In the genomic region with DNA sequence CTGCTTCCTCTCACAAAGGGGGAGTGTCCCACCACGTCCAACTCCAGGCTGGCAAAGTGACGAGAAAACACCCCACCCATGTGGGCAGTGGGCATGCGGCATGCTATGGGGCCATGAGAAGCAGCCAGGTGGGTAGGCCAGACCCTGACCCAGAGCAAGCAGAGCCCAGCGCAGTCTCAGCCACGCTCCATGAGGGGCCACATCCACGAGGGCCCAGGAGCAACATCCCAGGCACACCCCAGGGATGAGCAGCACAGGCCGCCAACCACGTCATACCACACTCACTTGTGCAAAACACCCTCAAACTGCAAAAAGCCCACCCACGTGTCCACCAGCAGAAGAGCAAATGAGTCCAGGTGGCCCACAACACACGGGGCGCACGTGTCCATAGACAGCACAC, we compare ENCODE assay signal across 10 cellular contexts.
DNase-seq lines count a peak whose midpoint lies in the region; ATAC-seq, FAIRE-seq and TF ChIP-seq lines count a peak whose summit lies in the region.
"Had no signal": no experiment of that assay in that cellular context is flagged by ENCODE, and none has a peak within 500 bp of the region (broad histone marks: within the 10 kb centered on the region; RNA-seq: fewer than 3 reads in every experiment).

No MANE protein-coding gene starts in this region.

- no peak for TF ChIP-seq CTCF in K562 (IDR thresholded peaks at IDR 0.05 in 2 of 3, conservative IDR thresholded peaks at IDR 0.05 in 1 of 3; ENCODE audit: insufficient read depth in 2 of 3, low read depth in 1 of 3, low read length in 3 of 3)
- no peak for TF ChIP-seq CTCF in right lobe of liver (IDR thresholded peaks at IDR 0.05)

- peaks cover 30 to 52% of the 10 kb centered on the region in 2 experiments for H3K4me1 ChIP-seq in K562 (replicated peaks in 1 of 2; ENCODE audit: control insufficient read depth in 2 of 2, insufficient read depth in 2 of 2, low read length in 2 of 2)
- peaks cover 0 to 33% (median 13%) of the 10 kb centered on the region in 4 donors for H3K4me1 ChIP-seq in right lobe of liver
- H3K4me1 ChIP-seq in subcutaneous abdominal adipose tissue (ENCODE audit: control insufficient read depth in 5 of 5, insufficient read depth in 5 of 5, low read length in 5 of 5) = peaks cover 21 to 58% (median 34%) of the 10 kb centered on the region in 5 donors

- H3K9me3 ChIP-seq in K562 (replicated peaks; ENCODE audit: control insufficient read depth, insufficient read depth, low read depth, low read length) = no peaks in the 10 kb centered on the region
- H3K9me3 ChIP-seq in right lobe of liver = no peaks in the 10 kb centered on the region
- no peaks in the 10 kb centered on the region for H3K9me3 ChIP-seq in subcutaneous abdominal adipose tissue (ENCODE audit: control insufficient read depth in 5 of 5, low read length in 5 of 5)

- peaks cover 93% of the 10 kb centered on the region for H3K79me2 ChIP-seq in K562 (ENCODE audit: control insufficient read depth, insufficient read depth, low read length)

- POLR2A ChIA-PET in activated CD4-positive, alpha-beta T cell treated with anti-CD3 and anti-CD28 coated beads, Interleukin-2, amount 10 ng/mL, durations not matched to agents 7 days and 5 days (lab: Charles Lee) = no interaction called here
- POLR2A ChIA-PET in K562 (lab: Yijun Ruan, JAX) = interaction anchor here (0.6 to 1.0 kb wide), 2 partner anchors 45 to 731 kb away, joined by 3 read pairs; no protein-coding TSS in a partner anchor

- H3K27ac ChIP-seq in K562 (ENCODE audit: extremely low read depth, low read depth, low read length) (peak overlapping the region; percentile 31; the same call in 1 of the 3 replicates), right lobe of liver (no peak overlapping the region), subcutaneous abdominal adipose tissue (ENCODE audit: low read depth, low read length) (peak overlapping the region; percentile 37)

- no peak overlapping the region for H3K4me3 Mint-ChIP-seq in activated CD4-positive, alpha-beta T cell treated with anti-CD3 and anti-CD28 coated beads, Interleukin-2, amount 10 ng/mL, durations not matched to agents 7 days and 5 days

- TF ChIP-seq POLR2A in K562 (conservative IDR thresholded peaks at IDR 0.05) (no peak), right lobe of liver (IDR thresholded peaks at IDR 0.05) (no peak), GM12891 (IDR thresholded peaks at IDR 0.05; ENCODE audit: low read depth, low read length) (no peak)

- BruUV-seq in K562 (replicated peaks; lab: Mats Ljungman, UMichigan) = no TSS peak

- peak overlapping the region; percentile 68 for H3K27ac Mint-ChIP-seq in activated CD4-positive, alpha-beta T cell treated with anti-CD3 and anti-CD28 coated beads, Interleukin-2, amount 10 ng/mL, durations not matched to agents 7 days and 5 days

- in situ Hi-C loops in K562 (cut with MboI) = no loop called here

- peaks cover 5% of the 10 kb centered on the region for H3K36me3 Mint-ChIP-seq in activated CD4-positive, alpha-beta T cell treated with anti-CD3 and anti-CD28 coated beads, Interleukin-2, amount 10 ng/mL, durations not matched to agents 7 days and 5 days (ENCODE audit: low read depth)

- peak overlapping the region; percentile 9; the same call in 1 of the 2 replicates for H3K4me2 ChIP-seq in K562 (ENCODE audit: insufficient read depth, low read length)

- CTCF ChIA-PET in activated CD4-positive, alpha-beta T cell treated with anti-CD3 and anti-CD28 coated beads, Interleukin-2, amount 10 ng/mL, durations not matched to agents 7 days and 5 days (lab: Charles Lee) = interaction anchor here (0.6 to 1.0 kb wide), 3 partner anchors 24 to 843 kb away, joined by 3 to 4 read pairs (median 3); no protein-coding TSS in a partner anchor
- CTCF ChIA-PET in K562 (lab: Yijun Ruan, JAX; ENCODE audit: low intra/inter-chr PET ratio) = interaction anchor here (2.5 kb wide), 1 partner anchor 174 kb away, joined by 12 read pairs; no protein-coding TSS in a partner anchor

- H3K4me1 Mint-ChIP-seq in activated CD4-positive, alpha-beta T cell treated with anti-CD3 and anti-CD28 coated beads, Interleukin-2, amount 10 ng/mL, durations not matched to agents 7 days and 5 days = peaks cover 68% of the 10 kb centered on the region

- no peak for TF ChIP-seq RAD21 in K562 (CRISPR knock-in tag; conservative IDR thresholded peaks at IDR 0.05 in 1 of 2, IDR thresholded peaks at IDR 0.05 in 1 of 2)

- H3K9me3 Mint-ChIP-seq in activated CD4-positive, alpha-beta T cell treated with anti-CD3 and anti-CD28 coated beads, Interleukin-2, amount 10 ng/mL, durations not matched to agents 7 days and 5 days = no peaks in the 10 kb centered on the region

- intact Hi-C loops in K562 (cut with micrococcal nuclease) = loop anchor here (5.0 kb wide), 2 partner anchors 153 to 173 kb away; a partner anchor contains a TSS
- intact Hi-C loops in right lobe of liver (cut with DNase I) = loop anchor here (10.0 kb wide), 2 partner anchors 160 to 180 kb away; a partner anchor contains a TSS

- no peak overlapping the region for H3K4me3 ChIP-seq in K562
- H3K4me3 ChIP-seq in right lobe of liver = no peak overlapping the region
- no peak overlapping the region for H3K4me3 ChIP-seq in subcutaneous abdominal adipose tissue (ENCODE audit: low read depth in 1 of 5, low read length in 5 of 5)

- H3K27me3 ChIP-seq in K562 (ENCODE audit: control insufficient read depth in 2 of 2, insufficient read depth in 2 of 2, low read length in 2 of 2) (no peaks in the 10 kb centered on the region), right lobe of liver (no peaks in the 10 kb centered on the region), subcutaneous abdominal adipose tissue (ENCODE audit: control insufficient read depth in 5 of 5, insufficient read depth in 4 of 5, low read length in 5 of 5) (no peaks in the 10 kb centered on the region)

- no peak for DNase-seq in activated CD4-positive, alpha-beta T cell treated with anti-CD3 and anti-CD28 coated beads, Interleukin-2, amount 10 ng/mL, durations not matched to agents 7 days and 5 days
- DNase-seq in activated CD4-positive, alpha-beta T cell treated with anti-CD3 and anti-CD28 coated beads for 48 hours = no peak
- DNase-seq in K562 (ENCODE audit: extremely low read depth in 1 of 4, low spot score in 3 of 4) (no peak), right lobe of liver (peak in 2 of 3 donors; percentile 18 to 49), GM12891 (ENCODE audit: insufficient read length, low spot score) (no peak)
- no peak for DNase-seq in central memory CD4-positive, alpha-beta T cell
- DNase-seq: NCI-H187, SHP77 treated with DMSO at 0.1 percent for 48 hours had no signal

- no peak for FAIRE-seq in K562 (lab: Jason Lieb, UNC)
- no peak for FAIRE-seq in GM12891 (lab: Jason Lieb, UNC)

- ATAC-seq in K562 (no peak; the same call in 2 of the 3 replicates), right lobe of liver (no peak), HG02970 (IDR thresholded peaks at IDR 0.05; ENCODE audit: low FRiP score, unreplicated experiment) (no peak)

- TF ChIP-seq EP300 in K562 (IDR thresholded peaks at IDR 0.05; ENCODE audit: low read length) = no peak

- no peaks in the 10 kb centered on the region for H3K27me3 Mint-ChIP-seq in activated CD4-positive, alpha-beta T cell treated with anti-CD3 and anti-CD28 coated beads, Interleukin-2, amount 10 ng/mL, durations not matched to agents 7 days and 5 days

- H4K20me1 ChIP-seq in K562 (replicated peaks; ENCODE audit: control insufficient read depth, insufficient read depth, low read length) = peaks cover 72% of the 10 kb centered on the region

- 82% methylated on average over 12 of the region's 12 CpGs for WGBS in K562 (ENCODE audit: insufficient coverage, low coverage, missing lambda C conversion rate)
- no CpG with 5 or more reads among the region's 12 CpGs for WGBS in right lobe of liver (ENCODE audit: insufficient coverage, low coverage, low lambda C conversion rate, missing lambda C conversion rate)

- H3K9me1 ChIP-seq in K562 (ENCODE audit: control insufficient read depth, insufficient read depth, low read length) = peaks cover 16% of the 10 kb centered on the region

- no peak overlapping the region for H2AFZ ChIP-seq in K562 (ENCODE audit: low read depth, low read length)

- H3K36me3 ChIP-seq in K562 (ENCODE audit: control insufficient read depth, insufficient read depth, low read length) (peaks cover 4% of the 10 kb centered on the region; the same call in 1 of the 3 replicates), right lobe of liver (no peaks in the 10 kb centered on the region), subcutaneous abdominal adipose tissue (ENCODE audit: control insufficient read depth in 5 of 5, insufficient read depth in 5 of 5, low read length in 5 of 5) (no peaks in the 10 kb centered on the region)

- peak overlapping the region; percentile 9 to 60; a peak in 3 of 4 replicates for H3K9ac ChIP-seq in K562 (ENCODE audit: insufficient read depth in 1 of 2, low read depth in 2 of 2, low read length in 2 of 2)
- peak overlapping the region in 2 of 5 donors; percentile 44 to 49 for H3K9ac ChIP-seq in subcutaneous abdominal adipose tissue (ENCODE audit: low read length in 5 of 5)

TF ChIP-seq in K562, 482 proteins besides CTCF, POLR2A, EP300 and RAD21 (continues in another document):
- TF ChIP-seq, protein P1, sequence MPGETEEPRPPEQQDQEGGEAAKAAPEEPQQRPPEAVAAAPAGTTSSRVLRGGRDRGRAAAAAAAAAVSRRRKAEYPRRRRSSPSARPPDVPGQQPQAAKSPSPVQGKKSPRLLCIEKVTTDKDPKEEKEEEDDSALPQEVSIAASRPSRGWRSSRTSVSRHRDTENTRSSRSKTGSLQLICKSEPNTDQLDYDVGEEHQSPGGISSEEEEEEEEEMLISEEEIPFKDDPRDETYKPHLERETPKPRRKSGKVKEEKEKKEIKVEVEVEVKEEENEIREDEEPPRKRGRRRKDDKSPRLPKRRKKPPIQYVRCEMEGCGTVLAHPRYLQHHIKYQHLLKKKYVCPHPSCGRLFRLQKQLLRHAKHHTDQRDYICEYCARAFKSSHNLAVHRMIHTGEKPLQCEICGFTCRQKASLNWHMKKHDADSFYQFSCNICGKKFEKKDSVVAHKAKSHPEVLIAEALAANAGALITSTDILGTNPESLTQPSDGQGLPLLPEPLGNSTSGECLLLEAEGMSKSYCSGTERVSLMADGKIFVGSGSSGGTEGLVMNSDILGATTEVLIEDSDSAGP (CRISPR knock-in tag; IDR thresholded peaks at IDR 0.05) = 0 out of 2 replicates have a peak, but pooled peaks have one; percentile 59

TF ChIP-seq in GM12891, 5 proteins besides CTCF, POLR2A, EP300 and RAD21:
- TF ChIP-seq TAF1 (IDR thresholded peaks at IDR 0.05; ENCODE audit: low read depth, low read length) = no peak
- no peak for TF ChIP-seq POU2F2 (IDR thresholded peaks at IDR 0.05; ENCODE audit: low read depth, low read length)
- TF ChIP-seq POLR2AphosphoS5 (IDR thresholded peaks at IDR 0.05; ENCODE audit: low read depth, low read length) = no peak
- TF ChIP-seq SPI1 (IDR thresholded peaks at IDR 0.05; ENCODE audit: low read depth, low read length) = no peak
- TF ChIP-seq PAX5 (IDR thresholded peaks at IDR 0.05; ENCODE audit: insufficient read depth, low read length, severe bottlenecking) = no peak

Comparison
In these comparisons a context has a peak if more than half of its experiments do, and no peak if none do; other contexts are left out.
1. DNase-seq: peak in right lobe of liver (2 of 3); none in activated CD4-positive, alpha-beta T cell treated with anti-CD3 and anti-CD28 coated beads, Interleukin-2, amount 10 ng/mL, durations not matched to agents 7 days and 5 days (single experiment), activated CD4-positive, alpha-beta T cell treated with anti-CD3 and anti-CD28 coated beads for 48 hours (single experiment), K562 (0 of 4), GM12891 (single experiment) and central memory CD4-positive, alpha-beta T cell (single experiment).
2. H3K27ac ChIP-seq: peak in K562 (single experiment) and subcutaneous abdominal adipose tissue (single experiment); none in right lobe of liver (0 of 3).